27 cellular contexts compared by ENCODE assay signal in the genomic region with DNA sequence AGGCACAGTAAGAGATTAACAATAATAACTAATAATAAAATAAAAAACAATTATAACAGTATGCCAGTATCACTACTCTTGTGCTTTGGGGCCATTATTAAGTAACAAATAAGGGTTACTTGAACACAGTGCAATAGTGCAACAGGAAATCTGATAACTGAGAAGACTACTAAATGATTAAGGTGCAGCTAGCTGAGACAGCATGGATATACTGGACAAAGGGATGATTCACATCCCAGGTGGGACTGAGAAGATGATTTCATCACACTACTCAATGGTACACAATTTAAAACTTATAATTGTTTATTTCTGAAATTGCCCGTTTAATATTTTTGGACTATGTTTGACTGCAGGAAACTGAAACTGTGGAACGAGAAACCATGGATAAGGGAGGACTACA.
"Had no signal": no experiment of that assay in that cellular context is flagged by ENCODE, and none has a peak within 500 bp of the region (broad histone marks: within the 10 kb centered on the region; RNA-seq: fewer than 3 reads in every experiment).

No MANE protein-coding gene starts in this region.

- H3K27ac Mint-ChIP-seq: immature natural killer cell; memory B cell; naive thymus-derived CD4-positive, alpha-beta T cell had no signal

- H3K27me3 Mint-ChIP-seq: memory B cell; naive thymus-derived CD4-positive, alpha-beta T cell had no signal

- H3K9me3 ChIP-seq: lower lobe of right lung had no signal

- H3K9me3 Mint-ChIP-seq: immature natural killer cell, memory B cell had no signal

- H3K4me3 Mint-ChIP-seq: immature natural killer cell; memory B cell; naive thymus-derived CD4-positive, alpha-beta T cell had no signal

- ATAC-seq: esophagus mucosa; gastroesophageal sphincter; heart left ventricle; left cardiac atrium; left lung; left ventricle myocardium superior; lower lobe of right lung; naive thymus-derived CD4-positive, alpha-beta T cell had no signal

- DNase-seq: dermis blood vessel endothelial cell; dorsolateral prefrontal cortex; effector CD4-positive, alpha-beta T cell; effector memory CD4-positive, alpha-beta T cell; erythroblast; foreskin melanocyte; heart left ventricle; hypothalamus; immature natural killer cell; islet precursor cell; kidney; kidney glomerular epithelial cell; left cardiac atrium; left lung; left ventricle myocardium superior; lower lobe of right lung; mesendoderm; midbrain; naive thymus-derived CD4-positive, alpha-beta T cell had no signal

- H3K27ac ChIP-seq: coronary artery, dorsolateral prefrontal cortex, epithelial cell of prostate, gastroesophageal sphincter, heart left ventricle, hepatocyte, left lung, lower lobe of right lung had no signal

- H3K4me1 Mint-ChIP-seq: immature natural killer cell; memory B cell; naive thymus-derived CD4-positive, alpha-beta T cell had no signal

- H3K4me1 ChIP-seq: gastroesophageal sphincter, heart left ventricle, left lung, lower lobe of right lung had no signal

- FAIRE-seq: colon, endothelial cell of umbilical vein, kidney had no signal

- H3K4me3 ChIP-seq: coronary artery, dorsolateral prefrontal cortex, gastroesophageal sphincter, heart left ventricle, hepatocyte, left lung, lower lobe of right lung had no signal

- H3K36me3 Mint-ChIP-seq: immature natural killer cell; memory B cell; naive thymus-derived CD4-positive, alpha-beta T cell had no signal

- H3K27me3 ChIP-seq: dorsolateral prefrontal cortex, gastroesophageal sphincter, heart left ventricle, hepatocyte, left lung had no signal

- H3K36me3 ChIP-seq: gastroesophageal sphincter, heart left ventricle, left lung, lower lobe of right lung had no signal
